Comparison of ENCODE assay signal across 24 cellular contexts in genomic region chrX:73817381-73818199, GRCh38. TPM values are rescaled to one million over a fixed set of nuclear protein-coding genes. Genes with fewer than 3 reads are reported as not detected.
DNase-seq lines count a peak whose midpoint lies in the region; ATAC-seq and TF ChIP-seq lines count a peak whose summit lies in the region.
"Had no signal": no experiment of that assay in that cellular context is flagged by ENCODE, and none has a peak within 500 bp of the region (broad histone marks: within the 10 kb centered on the region; RNA-seq: fewer than 3 reads in every experiment).

No MANE protein-coding gene starts in this region.

- no peak for TF ChIP-seq RAD21 in SK-N-SH (IDR thresholded peaks at IDR 0.05; ENCODE audit: low read length)

- H2AFZ ChIP-seq in SK-N-SH (ENCODE audit: low read depth), result no peak overlapping the region
- peak overlapping the region; percentile 63; the same call in 1 of the 2 replicates for H2AFZ ChIP-seq in GM23338
- H2AFZ ChIP-seq in PC-3 (ENCODE audit: low read length), result no peak overlapping the region

- H3K9me3 Mint-ChIP-seq in GM23338, result no peaks in the 10 kb centered on the region; the same call in 2 of the 3 replicates
- H3K9me3 Mint-ChIP-seq: CD8-positive, alpha-beta T cell had no signal

- no TSS peak for BruUV-seq in PC-3 (replicated peaks; lab: Mats Ljungman, UMichigan)

- no peaks in the 10 kb centered on the region for H3K36me3 Mint-ChIP-seq in GM23338 (ENCODE audit: low read depth)
- H3K36me3 Mint-ChIP-seq: CD8-positive, alpha-beta T cell had no signal

- H3K9ac ChIP-seq in SK-N-SH (no peak overlapping the region), PC-3 (ENCODE audit: low read length) (no peak overlapping the region)
- H3K9ac ChIP-seq: BLaER1 treated with 17β-estradiol and CSF1 and Interleukin-3, amounts not matched to agents 10 nM and 100 nM had no signal

- ATAC-seq in SK-N-SH treated with all-trans-retinoic acid at 6 μM for 48 hours (peak; percentile 49), GM23338 (no peak), PC-3 (no peak), heart right ventricle (no peak), GM19395 (IDR thresholded peaks at IDR 0.05; ENCODE audit: unreplicated experiment) (no peak), GM18520 (IDR thresholded peaks at IDR 0.05; ENCODE audit: unreplicated experiment) (no peak)
- ATAC-seq: CD8-positive, alpha-beta T cell; HCT116 had no signal

- H4K20me1 ChIP-seq in SK-N-SH (ENCODE audit: insufficient read depth) (peaks cover 49% of the 10 kb centered on the region), GM23338 (replicated peaks; ENCODE audit: insufficient read depth) (no peaks in the 10 kb centered on the region), PC-3 (ENCODE audit: low read length) (no peaks in the 10 kb centered on the region)

- DNase-seq in SK-N-SH (no peak), GM23338 (ENCODE audit: low spot score) (no peak), PC-3 (peak; percentile 24), inferior parietal cortex (ENCODE audit: extremely low spot score) (no peak), heart right ventricle (no peak)
- DNase-seq: 8988T; Calu3; CD8-positive, alpha-beta T cell; DMS53; KG1; NCI-H1417 treated with DMSO at 0.1 percent for 48 hours; NCI-H2029; NCI-H510A; NCI-H774; SHP77; T-helper 1 cell had no signal

- TF ChIP-seq CTCF in SK-N-SH (IDR thresholded peaks at IDR 0.05) (no peak), GM23338 (conservative IDR thresholded peaks at IDR 0.05; ENCODE audit: low read depth in 2 of 2) (no peak), PC-3 (conservative IDR thresholded peaks at IDR 0.05; ENCODE audit: low read depth, low read length) (no peak), heart right ventricle (IDR thresholded peaks at IDR 0.05) (no peak)

- POLR2A ChIA-PET in SK-N-SH (lab: Yijun Ruan, JAX), result no interaction called here
- POLR2A ChIA-PET in PC-3 (lab: Charles Lee; ENCODE audit: unreplicated experiment), result no interaction called here

- H3K4me3 ChIP-seq in SK-N-SH (ENCODE audit: low read depth in 2 of 2, low read length in 1 of 2), result no peak overlapping the region
- no peak overlapping the region for H3K4me3 ChIP-seq in GM23338
- H3K4me3 ChIP-seq in PC-3 (ENCODE audit: low read length), result no peak overlapping the region
- no peak overlapping the region for H3K4me3 ChIP-seq in heart right ventricle
- H3K4me3 ChIP-seq: BLaER1 treated with 17β-estradiol and CSF1 and Interleukin-3, amounts not matched to agents 10 nM and 100 nM; SK-N-MC had no signal

- H3F3A ChIP-seq in SK-N-SH (replicated peaks; ENCODE audit: insufficient read depth) (peaks cover 4% of the 10 kb centered on the region), GM23338 (replicated peaks; ENCODE audit: low read depth) (no peaks in the 10 kb centered on the region), PC-3 (ENCODE audit: low read length, unreplicated experiment) (no peaks in the 10 kb centered on the region)

- H3K36me3 ChIP-seq in SK-N-SH (replicated peaks in 1 of 2; ENCODE audit: control insufficient read depth in 1 of 2, insufficient read depth in 2 of 2, low read length in 1 of 2) (peaks cover 12 to 21% of the 10 kb centered on the region in 2 experiments), GM23338 (ENCODE audit: insufficient read depth) (no peaks in the 10 kb centered on the region), PC-3 (ENCODE audit: low read depth, low read length) (no peaks in the 10 kb centered on the region), heart right ventricle (peaks cover 0 to 24% (median 0%) of the 10 kb centered on the region in 9 donors)

- H3K79me2 ChIP-seq in SK-N-SH (ENCODE audit: insufficient read depth) (peaks cover 7% of the 10 kb centered on the region; the same call in 1 of the 2 replicates), GM23338 (replicated peaks; ENCODE audit: insufficient read depth) (no peaks in the 10 kb centered on the region), PC-3 (ENCODE audit: low read length) (no peaks in the 10 kb centered on the region)

- H3K9me3 ChIP-seq in SK-N-SH (no peaks in the 10 kb centered on the region), PC-3 (ENCODE audit: low read length) (no peaks in the 10 kb centered on the region), heart right ventricle (no peaks in the 10 kb centered on the region)
- H3K9me3 ChIP-seq: BLaER1 treated with 17β-estradiol and CSF1 and Interleukin-3, amounts not matched to agents 10 nM and 100 nM had no signal

- H3K9me2 ChIP-seq in SK-N-SH, result no peaks in the 10 kb centered on the region
- H3K9me2 ChIP-seq in GM23338 (ENCODE audit: insufficient read depth), result no peaks in the 10 kb centered on the region; the same call in 1 of the 2 replicates
- H3K9me2 ChIP-seq in PC-3 (replicated peaks; ENCODE audit: low read length), result no peaks in the 10 kb centered on the region

- no peak for TF ChIP-seq EP300 in SK-N-SH (IDR thresholded peaks at IDR 0.05; ENCODE audit: borderline replicate concordance in 1 of 2, low read depth in 1 of 2, low read length in 1 of 2)

- CTCF ChIA-PET in SK-N-SH (lab: Yijun Ruan, JAX), result no interaction called here
- CTCF ChIA-PET in PC-3 (lab: Charles Lee), result no interaction called here

- H3K4me1 ChIP-seq in SK-N-SH (ENCODE audit: control insufficient read depth in 1 of 2, insufficient read depth in 2 of 2, low read depth in 1 of 2, low read length in 1 of 2), result no peaks in the 10 kb centered on the region
- no peaks in the 10 kb centered on the region for H3K4me1 ChIP-seq in GM23338 (ENCODE audit: insufficient read depth)
- no peaks in the 10 kb centered on the region for H3K4me1 ChIP-seq in PC-3 (ENCODE audit: insufficient read depth, low read length)
- no peaks in the 10 kb centered on the region for H3K4me1 ChIP-seq in heart right ventricle
- H3K4me1 ChIP-seq: BLaER1 treated with 17β-estradiol and CSF1 and Interleukin-3, amounts not matched to agents 10 nM and 100 nM had no signal

- H3K27me3 ChIP-seq in SK-N-SH (ENCODE audit: insufficient read depth), result no peaks in the 10 kb centered on the region
- no peaks in the 10 kb centered on the region for H3K27me3 ChIP-seq in GM23338 (ENCODE audit: insufficient read depth)
- H3K27me3 ChIP-seq in PC-3 (ENCODE audit: low read length), result no peaks in the 10 kb centered on the region
- H3K27me3 ChIP-seq in heart right ventricle, result no peaks in the 10 kb centered on the region
- H3K27me3 ChIP-seq: BLaER1 treated with 17β-estradiol and CSF1 and Interleukin-3, amounts not matched to agents 10 nM and 100 nM had no signal

- H3K27ac Mint-ChIP-seq in GM23338, result no peak overlapping the region
- H3K27ac Mint-ChIP-seq: CD8-positive, alpha-beta T cell had no signal

- H3K4me1 Mint-ChIP-seq in GM23338, result no peaks in the 10 kb centered on the region

- no peak overlapping the region for H3K4me3 Mint-ChIP-seq in GM23338
- H3K4me3 Mint-ChIP-seq: CD8-positive, alpha-beta T cell had no signal

- intact Hi-C loops in PC-3 (cut with micrococcal nuclease) (no loop called here), heart right ventricle (cut with DNase I) (no loop called here)

- no peak overlapping the region for H3K27ac ChIP-seq in SK-N-SH (ENCODE audit: low read depth in 2 of 2, low read length in 1 of 2)
- H3K27ac ChIP-seq in GM23338 (ENCODE audit: low read depth), result no peak overlapping the region
- no peak overlapping the region for H3K27ac ChIP-seq in PC-3 (ENCODE audit: low read length)
- H3K27ac ChIP-seq in heart right ventricle, result no peak overlapping the region
- H3K27ac ChIP-seq: BLaER1 treated with 17β-estradiol and CSF1 and Interleukin-3, amounts not matched to agents 10 nM and 100 nM; SK-N-MC had no signal

- H3K4me2 ChIP-seq in SK-N-SH, result no peak overlapping the region
- no peak overlapping the region for H3K4me2 ChIP-seq in GM23338
- peak overlapping the region; percentile 41; the same call in 1 of the 2 replicates for H3K4me2 ChIP-seq in PC-3 (ENCODE audit: low read length)
- H3K4me2 ChIP-seq: BLaER1 treated with 17β-estradiol and CSF1 and Interleukin-3, amounts not matched to agents 10 nM and 100 nM had no signal

- H3K27me3 Mint-ChIP-seq in GM23338 (ENCODE audit: insufficient read depth, low read depth, poor library complexity), result no peaks in the 10 kb centered on the region

- WGBS in SK-N-SH (ENCODE audit: low lambda C conversion rate), result 36% methylated on average over 6 of the region's 6 CpGs
- WGBS in heart right ventricle, 2 donors, result 70 to 75% methylated on average over 6 of the region's 6 CpGs

TF ChIP-seq in SK-N-SH, 30 proteins besides CTCF, POLR2A, EP300 and RAD21:
- TF ChIP-seq TCF12 (IDR thresholded peaks at IDR 0.05) (no peak), POLR2AphosphoS5 (IDR thresholded peaks at IDR 0.05; ENCODE audit: low read depth, low read length) (no peak), RFX5 (IDR thresholded peaks at IDR 0.05; ENCODE audit: low read length) (no peak), CHD2 (IDR thresholded peaks at IDR 0.05; ENCODE audit: low read length, partially characterized antibody) (no peak), MAX (IDR thresholded peaks at IDR 0.05; ENCODE audit: low read depth) (no peak), NFIC (IDR thresholded peaks at IDR 0.05; ENCODE audit: borderline replicate concordance) (no peak)
TF ChIP-seq in SK-N-SH: peak in this region for 0.

TF ChIP-seq in GM23338, 12 proteins besides CTCF, POLR2A, EP300 and RAD21 (continues in another document):
- TF ChIP-seq POLR2AphosphoS5 (IDR thresholded peaks at IDR 0.05; ENCODE audit: low read depth) (no peak), ZNF331 (CRISPR knock-in tag; IDR thresholded peaks at IDR 0.05; ENCODE audit: low read depth) (no peak), NANOG (IDR thresholded peaks at IDR 0.05; ENCODE audit: borderline replicate concordance) (no peak), ETS1 (IDR thresholded peaks at IDR 0.05) (no peak), EZH2phosphoT487 (IDR thresholded peaks at IDR 0.05; ENCODE audit: unreplicated experiment) (no peak)

RNA-seq across cellular contexts. Expression of gene XIST, which starts 34.9 kb away (rescaled TPM):
- 135 and 215 TPM in 2 replicates for polyA plus RNA-seq in SK-N-SH (2012; rRNA removed)
- 1.6 and 1.9 TPM in 2 replicates for polyA plus RNA-seq in SK-N-SH (2012; cell fraction: cytosol; rRNA removed)
- 846 and 1,404 TPM in 2 replicates for polyA plus RNA-seq in SK-N-SH (2012; cell fraction: nucleus; rRNA removed)
- total RNA-seq in GM23338 (2014; rRNA removed; shearing (Covaris generic)), result 0.27 and 0.28 TPM in 2 replicates
- 0.24 and 0.84 TPM in 2 replicates for polyA plus RNA-seq in GM23338 (2016; fragmentation: Nextera tagmentation; extraction: Ambion mirVana)
- not detected in 2 replicates for total RNA-seq in PC-3 (2014; rRNA removed)
- 100 to 1,000 TPM in 1 of 10 donors, 10 to 100 TPM in 2, 1 to 10 TPM in 1, under 1 TPM in 6; 0.09 to 105 (median 0.43) TPM for total RNA-seq in heart right ventricle
- 1 to 10 TPM in 1 of 2 donors, under 1 TPM in 1; 0.07 to 2.3 TPM for polyA plus RNA-seq in heart right ventricle
- total RNA-seq: CD8-positive, alpha-beta T cell; M059J; OCI-LY7 had no signal
